In genomic region chr21:45178971-45179370, GRCh38 we compare ENCODE assay signal across 20 cellular contexts.
"Had no signal": no experiment of that assay in that cellular context is flagged by ENCODE, and none has a peak within 500 bp of the region (broad histone marks: within the 10 kb centered on the region; RNA-seq: fewer than 3 reads in every experiment).

No MANE protein-coding gene starts in this region.

- H3K27me3 ChIP-seq: MG63 had no signal

- H3K4me3 ChIP-seq: MG63 had no signal

- DNase-seq: IMR-90, Karpas-422, KG1, MG63, NCI-H1092, NCI-H1105 treated with DMSO at 0.1 percent for 48 hours, NCI-H1417 treated with DMSO at 0.1 percent for 48 hours, NCI-H146, NCI-H1694 treated with DMSO at 0.1 percent for 48 hours, NCI-H1930, NCI-H2081, NCI-H2107, NCI-H2227 treated with DMSO at 0.1 percent for 48 hours, NCI-H524, NCI-H526 treated with DMSO at 0.1 percent for 48 hours, NCI-H748 treated with DMSO at 0.1 percent for 48 hours, RPMI8226, SHP77 had no signal

- H3K36me3 ChIP-seq: MG63 had no signal

- H3K9me3 ChIP-seq: MG63 had no signal

- ATAC-seq: HepG2, SK-N-SH treated with all-trans-retinoic acid at 6 μM for 48 hours had no signal
